15 cellular contexts compared by ENCODE assay signal in genomic region chr3:14450506-14450905, GRCh38. TPM values are rescaled to one million over a fixed set of nuclear protein-coding genes. Genes with fewer than 3 reads are reported as not detected.
DNase-seq lines count a peak whose midpoint lies in the region; ATAC-seq, FAIRE-seq and TF ChIP-seq lines count a peak whose summit lies in the region.
"Had no signal": no experiment of that assay in that cellular context is flagged by ENCODE, and none has a peak within 500 bp of the region (broad histone marks: within the 10 kb centered on the region; RNA-seq: fewer than 3 reads in every experiment).

No MANE protein-coding gene starts in this region.

- TF ChIP-seq CTCF in RWPE1 (conservative IDR thresholded peaks at IDR 0.05; ENCODE audit: low read depth) (no peak), gastrocnemius medialis (IDR thresholded peaks at IDR 0.05 in 4 of 5, conservative IDR thresholded peaks at IDR 0.05 in 1 of 5) (no peak)

- peaks cover 0 to 39% of the 10 kb centered on the region in 2 donors for H3K36me3 ChIP-seq in gastrocnemius medialis
- H3K36me3 ChIP-seq in small intestine (ENCODE audit: control insufficient read depth in 2 of 2, insufficient read depth in 2 of 2, low read length in 2 of 2): peaks cover 3 to 25% of the 10 kb centered on the region in 2 donors

- peak overlapping the region; percentile 11 to 87 for H3K27ac Mint-ChIP-seq in activated naive CD4-positive, alpha-beta T cell treated with anti-CD3 and anti-CD28 coated beads, Interleukin-2, amount 50 U/mL, for 72 hours
- H3K27ac Mint-ChIP-seq in effector memory CD8-positive, alpha-beta T cell: peak overlapping the region; percentile 56 to 70

- no peaks in the 10 kb centered on the region for H3K27me3 ChIP-seq in gastrocnemius medialis
- no peaks in the 10 kb centered on the region for H3K27me3 ChIP-seq in small intestine (ENCODE audit: control insufficient read depth in 2 of 2, insufficient read depth in 2 of 2, low read length in 2 of 2)
- H3K27me3 ChIP-seq: BLaER1 had no signal

- peaks cover 1 to 10% of the 10 kb centered on the region in 2 donors for H3K4me1 Mint-ChIP-seq in effector memory CD8-positive, alpha-beta T cell (ENCODE audit: low read depth in 2 of 2)

- no peaks in the 10 kb centered on the region for H3K27me3 Mint-ChIP-seq in effector memory CD8-positive, alpha-beta T cell

- H3K4me3 Mint-ChIP-seq in effector memory CD8-positive, alpha-beta T cell: no peak overlapping the region
- H3K4me3 Mint-ChIP-seq: H9 had no signal

- peaks cover 0 to 4% of the 10 kb centered on the region in 2 donors for H3K9me3 Mint-ChIP-seq in activated naive CD4-positive, alpha-beta T cell treated with anti-CD3 and anti-CD28 coated beads, Interleukin-2, amount 50 U/mL, for 72 hours
- no peaks in the 10 kb centered on the region for H3K9me3 Mint-ChIP-seq in effector memory CD8-positive, alpha-beta T cell
- H3K9me3 Mint-ChIP-seq: H9 had no signal

- H3K4me1 ChIP-seq in gastrocnemius medialis (peaks cover 41 to 45% of the 10 kb centered on the region in 2 donors), small intestine (ENCODE audit: control insufficient read depth in 2 of 2, insufficient read depth in 1 of 2, low read depth in 1 of 2, low read length in 1 of 2) (peaks cover 2 to 10% of the 10 kb centered on the region in 2 donors)

- TF ChIP-seq POLR2A in gastrocnemius medialis (IDR thresholded peaks at IDR 0.05): no peak

- CTCF ChIA-PET in RWPE1 (lab: Yijun Ruan, JAX): interaction anchor here (0.8 kb wide), 1 partner anchor 48 kb away, joined by 3 read pairs; the partner anchor contains the start of gene SLC6A6

- POLR2A ChIA-PET in RWPE1 (lab: Yijun Ruan, JAX; ENCODE audit: low non-redundant PET): no interaction called here

- ATAC-seq in activated naive CD4-positive, alpha-beta T cell treated with anti-CD3 and anti-CD28 coated beads, Interleukin-2, amount 50 U/mL, for 72 hours: no peak
- no peak for ATAC-seq in effector memory CD8-positive, alpha-beta T cell (replicated peaks)
- ATAC-seq in gastrocnemius medialis: no peak

- no peak for FAIRE-seq in small intestine (lab: Jason Lieb, UNC)

- no peak for DNase-seq in activated naive CD4-positive, alpha-beta T cell treated with anti-CD3 and anti-CD28 coated beads, Interleukin-2, amount 50 U/mL, for 72 hours (ENCODE audit: low spot score in 2 of 2)
- DNase-seq in activated naive CD4-positive, alpha-beta T cell treated with Interleukin-2 at 50 U/mL for 16 hours: no peak
- no peak for DNase-seq in RWPE1 (ENCODE audit: low spot score)
- no peak for DNase-seq in effector memory CD8-positive, alpha-beta T cell
- no peak for DNase-seq in gastrocnemius medialis
- no peak for DNase-seq in NCI-H1105 treated with DMSO at 0.1 percent for 48 hours (lab: John Stamatoyannopoulos, UW)
- DNase-seq in small intestine: no peak
- no peak for DNase-seq in kidney glomerular epithelial cell (lab: John Stamatoyannopoulos, UW)
- DNase-seq: AML-193, DMS53, GF-D8, GOT3, H9 had no signal

- H3K4me3 ChIP-seq in gastrocnemius medialis (no peak overlapping the region), small intestine (ENCODE audit: low read depth in 1 of 2, low read length in 2 of 2) (no peak overlapping the region)
- H3K4me3 ChIP-seq: BLaER1 had no signal

- peaks cover 26 to 35% of the 10 kb centered on the region in 2 donors for H3K36me3 Mint-ChIP-seq in activated naive CD4-positive, alpha-beta T cell treated with anti-CD3 and anti-CD28 coated beads, Interleukin-2, amount 50 U/mL, for 72 hours
- peaks cover 46% of the 10 kb centered on the region for H3K36me3 Mint-ChIP-seq in effector memory CD8-positive, alpha-beta T cell (ENCODE audit: insufficient read depth)

- H3K27ac ChIP-seq in RWPE1 (peak overlapping the region; percentile 28), gastrocnemius medialis (peak overlapping the region; percentile 83 to 93 (median 88)), small intestine (ENCODE audit: low read depth in 1 of 2, low read length in 1 of 2) (no peak overlapping the region)
- H3K27ac ChIP-seq: 22Rv1, BLaER1 had no signal

- WGBS in small intestine, 3 donors: 92 to 100% (median 95%) methylated on average over 3 of the region's 3 CpGs

- in situ Hi-C loops in gastrocnemius medialis (cut with MboI; ENCODE audit: low sequenced_read_pairs in 4 of 4): loop anchor here in 2 of 4 donors (25.0 kb wide), 1 partner anchor 563 kb away; the partner anchor contains the start of gene WNT7A (in 2 of the 2)

- H3K9me3 ChIP-seq in gastrocnemius medialis: no peaks in the 10 kb centered on the region
- no peaks in the 10 kb centered on the region for H3K9me3 ChIP-seq in small intestine (ENCODE audit: control insufficient read depth, low read depth)

- intact Hi-C loops in gastrocnemius medialis (cut with DNase I; ENCODE audit: low total_unique reads): loop anchor here (5.0 kb wide), 2 partner anchors 128 to 163 kb away; no protein-coding TSS in a partner anchor

RNA-seq across cellular contexts. Expression of gene SLC6A6, which starts 48.1 kb away (rescaled TPM):
- total RNA-seq in activated naive CD4-positive, alpha-beta T cell treated with anti-CD3 and anti-CD28 coated beads, Interleukin-2, amount 50 U/mL, for 72 hours: 10 to 100 TPM; 52.7 to 71.9 TPM
- total RNA-seq in gastrocnemius medialis: 100 to 1,000 TPM in 2 of 4 donors, 10 to 100 TPM in 2; 42.1 to 119 (median 88.7) TPM
- 10 to 100 TPM in 1 of 3 donors, 1 to 10 TPM in 2; 6.9 to 10.8 (median 8.6) TPM for polyA plus RNA-seq in small intestine

Comparison
In these comparisons a context has a peak if more than half of its experiments do, and no peak if none do; other contexts are left out.
1. H3K27ac ChIP-seq: peak in RWPE1 (single experiment) and gastrocnemius medialis (4 of 4); none in small intestine (0 of 2).